24 cellular contexts compared by ENCODE assay signal in genomic region chr10:130749911-130750310, GRCh38.
"Had no signal": no experiment of that assay in that cellular context is flagged by ENCODE, and none has a peak within 500 bp of the region (broad histone marks: within the 10 kb centered on the region; RNA-seq: fewer than 3 reads in every experiment).

No MANE protein-coding gene starts in this region.

- ATAC-seq: activated CD8-positive, alpha-beta memory T cell treated with anti-CD3 and anti-CD28 coated beads, Interleukin-2, amount 10 ng/mL, durations not matched to agents 7 days and 5 days; activated CD8-positive, alpha-beta T cell treated with anti-CD3 and anti-CD28 coated beads for 36 hours; gastrocnemius medialis; left ventricle myocardium superior; natural killer cell; psoas muscle; stimulated activated memory B cell treated with anti-CD40 and anti-IgM and Interleukin-4, amounts not matched to agents 10 μg/mL and 1 μg/mL and 100 μg/mL, for 72 hours had no signal

- H3K9me3 ChIP-seq: adrenal gland, colonic mucosa, gastrocnemius medialis, ovary, right atrium auricular region, thyroid gland, uterus had no signal

- H3K27ac ChIP-seq: adrenal gland, colonic mucosa, esophagus squamous epithelium, gastrocnemius medialis, ovary, psoas muscle, right atrium auricular region, thyroid gland, uterus had no signal

- H3K36me3 ChIP-seq: adrenal gland, colonic mucosa, esophagus squamous epithelium, gastrocnemius medialis, ovary, right atrium auricular region, thyroid gland, uterus had no signal

- FAIRE-seq: astrocyte, small intestine had no signal

- H3K27me3 ChIP-seq: adrenal gland, colonic mucosa, gastrocnemius medialis, ovary, right atrium auricular region, thyroid gland, uterus had no signal

- H3K4me1 ChIP-seq: adrenal gland, colonic mucosa, esophagus squamous epithelium, gastrocnemius medialis, psoas muscle, right atrium auricular region, thyroid gland, uterus had no signal

- H3K4me3 ChIP-seq: adrenal gland, colonic mucosa, esophagus squamous epithelium, gastrocnemius medialis, ovary, psoas muscle, right atrium auricular region, thyroid gland, uterus had no signal

- DNase-seq: activated CD4-positive, alpha-beta T cell treated with anti-CD3 and anti-CD28 coated beads for 48 hours; activated CD8-positive, alpha-beta memory T cell treated with anti-CD3 and anti-CD28 coated beads, Interleukin-2, amount 10 ng/mL, durations not matched to agents 7 days and 5 days; activated CD8-positive, alpha-beta T cell treated with anti-CD3 and anti-CD28 coated beads for 36 hours; activated gamma-delta T cell treated with Interleukin-2 at 50 U/mL for 16 hours; activated T-cell treated with anti-CD3 and anti-CD28 coated beads for 4 hours; colonic mucosa; esophagus squamous epithelium; gastrocnemius medialis; hippocampal formation; left ventricle myocardium superior; mammary epithelial cell; midbrain; natural killer cell; small intestine; stimulated activated CD4-positive, alpha-beta T cell treated with anti-CD3 and anti-CD28 coated beads, Interleukin-15, amount 100 ng/mL, for 24 hours; T-helper 2 cell; thyroid gland had no signal
